In genomic region chr20:23445596-23446217, GRCh38 we compare ENCODE assay signal across 15 cellular contexts. TPM values are rescaled to one million over a fixed set of nuclear protein-coding genes. Genes with fewer than 3 reads are reported as not detected.
DNase-seq lines count a peak whose midpoint lies in the region; ATAC-seq and FAIRE-seq lines count a peak whose summit lies in the region.
"Had no signal": no experiment of that assay in that cellular context is flagged by ENCODE, and none has a peak within 500 bp of the region (broad histone marks: within the 10 kb centered on the region; RNA-seq: fewer than 3 reads in every experiment).

No MANE protein-coding gene starts in this region.

- peak; percentile 92 for DNase-seq in EL
- peak; percentile 77 for DNase-seq in RCC 7860 (ENCODE audit: low spot score)
- DNase-seq in epithelial cell of prostate (ENCODE audit: low read depth, low spot score): peak; percentile 50
- DNase-seq in non-pigmented ciliary epithelial cell (ENCODE audit: low read depth): peak; percentile 78
- DNase-seq in iPS-NIHi7 (ENCODE audit: extremely low spot score): no peak
- DNase-seq in activated naive CD8-positive, alpha-beta T cell treated with anti-CD3 and anti-CD28 coated beads for 36 hours: no peak
- no peak for DNase-seq in activated naive CD4-positive, alpha-beta T cell treated with anti-CD3 and anti-CD28 coated beads, Interleukin-2, amount 10 ng/mL, durations not matched to agents 7 days and 5 days
- DNase-seq: activated T-cell treated with anti-CD3 and anti-CD28 coated beads, Interleukin-2, amount 50 U/mL, for 48 hours; naive thymus-derived CD8-positive, alpha-beta T cell had no signal

- CTCF ChIA-PET in activated naive CD4-positive, alpha-beta T cell treated with anti-CD3 and anti-CD28 coated beads, Interleukin-2, amount 10 ng/mL, durations not matched to agents 7 days and 5 days (lab: Charles Lee): interaction anchor here (1.1 to 1.3 kb wide), 3 partner anchors 9 to 105 kb away, joined by 3 to 4 read pairs (median 3); no protein-coding TSS in a partner anchor

- ATAC-seq in HG03571 (IDR thresholded peaks at IDR 0.05; ENCODE audit: unreplicated experiment): no peak
- ATAC-seq: naive thymus-derived CD8-positive, alpha-beta T cell; sciatic nerve had no signal

- peaks cover 4% of the 10 kb centered on the region for H3K4me1 Mint-ChIP-seq in activated naive CD8-positive, alpha-beta T cell treated with anti-CD3 and anti-CD28 coated beads for 36 hours
- H3K4me1 Mint-ChIP-seq in activated naive CD4-positive, alpha-beta T cell treated with anti-CD3 and anti-CD28 coated beads, Interleukin-2, amount 10 ng/mL, durations not matched to agents 7 days and 5 days: peaks cover 10% of the 10 kb centered on the region

- no peak overlapping the region for H3K27ac Mint-ChIP-seq in activated naive CD8-positive, alpha-beta T cell treated with anti-CD3 and anti-CD28 coated beads for 36 hours
- no peak overlapping the region for H3K27ac Mint-ChIP-seq in activated naive CD4-positive, alpha-beta T cell treated with anti-CD3 and anti-CD28 coated beads, Interleukin-2, amount 10 ng/mL, durations not matched to agents 7 days and 5 days
- H3K27ac Mint-ChIP-seq: H9 had no signal

- no peaks in the 10 kb centered on the region for H3K9me3 Mint-ChIP-seq in activated naive CD8-positive, alpha-beta T cell treated with anti-CD3 and anti-CD28 coated beads for 36 hours
- H3K9me3 Mint-ChIP-seq in activated naive CD4-positive, alpha-beta T cell treated with anti-CD3 and anti-CD28 coated beads, Interleukin-2, amount 10 ng/mL, durations not matched to agents 7 days and 5 days: no peaks in the 10 kb centered on the region
- H3K9me3 Mint-ChIP-seq: H9; naive thymus-derived CD8-positive, alpha-beta T cell had no signal

- FAIRE-seq in RCC 7860 (lab: Jason Lieb, UNC): no peak
- FAIRE-seq: islet of Langerhans had no signal

- no peak overlapping the region for H3K4me3 Mint-ChIP-seq in activated naive CD8-positive, alpha-beta T cell treated with anti-CD3 and anti-CD28 coated beads for 36 hours
- H3K4me3 Mint-ChIP-seq in activated naive CD4-positive, alpha-beta T cell treated with anti-CD3 and anti-CD28 coated beads, Interleukin-2, amount 10 ng/mL, durations not matched to agents 7 days and 5 days: no peak overlapping the region
- H3K4me3 Mint-ChIP-seq: H9; naive thymus-derived CD8-positive, alpha-beta T cell had no signal

- peak overlapping the region; percentile 14 for H3K27ac ChIP-seq in epithelial cell of prostate
- H3K27ac ChIP-seq: esophagus muscularis mucosa had no signal

- H3K27me3 Mint-ChIP-seq in activated naive CD8-positive, alpha-beta T cell treated with anti-CD3 and anti-CD28 coated beads for 36 hours: no peaks in the 10 kb centered on the region
- H3K27me3 Mint-ChIP-seq in activated naive CD4-positive, alpha-beta T cell treated with anti-CD3 and anti-CD28 coated beads, Interleukin-2, amount 10 ng/mL, durations not matched to agents 7 days and 5 days: peaks cover 3% of the 10 kb centered on the region
- H3K27me3 Mint-ChIP-seq: naive thymus-derived CD8-positive, alpha-beta T cell had no signal

- no peaks in the 10 kb centered on the region for H3K36me3 Mint-ChIP-seq in activated naive CD8-positive, alpha-beta T cell treated with anti-CD3 and anti-CD28 coated beads for 36 hours
- H3K36me3 Mint-ChIP-seq in activated naive CD4-positive, alpha-beta T cell treated with anti-CD3 and anti-CD28 coated beads, Interleukin-2, amount 10 ng/mL, durations not matched to agents 7 days and 5 days: no peaks in the 10 kb centered on the region
- H3K36me3 Mint-ChIP-seq: naive thymus-derived CD8-positive, alpha-beta T cell had no signal

RNA-seq across cellular contexts. Expression of gene CSTL1, which starts 6.2 kb away (rescaled TPM):
- total RNA-seq in activated naive CD8-positive, alpha-beta T cell treated with anti-CD3 and anti-CD28 coated beads for 36 hours: not detected
- total RNA-seq: esophagus muscularis mucosa; H9; naive thymus-derived CD8-positive, alpha-beta T cell; sciatic nerve; SK-MEL-5 had no signal

RNA-seq across cellular contexts. Expression of gene CST11, which starts 7.0 kb away (rescaled TPM):
- not detected for total RNA-seq in activated naive CD8-positive, alpha-beta T cell treated with anti-CD3 and anti-CD28 coated beads for 36 hours
- total RNA-seq: esophagus muscularis mucosa; H9; naive thymus-derived CD8-positive, alpha-beta T cell; sciatic nerve; SK-MEL-5 had no signal

RNA-seq across cellular contexts. Expression of gene NAPB, which starts 24.4 kb away (rescaled TPM):
- 1 to 10 TPM; 6.7 to 7.2 TPM for total RNA-seq in activated naive CD8-positive, alpha-beta T cell treated with anti-CD3 and anti-CD28 coated beads for 36 hours

RNA-seq across cellular contexts. Expression of gene CST8, which starts 45.2 kb away (rescaled TPM):
- not detected for total RNA-seq in activated naive CD8-positive, alpha-beta T cell treated with anti-CD3 and anti-CD28 coated beads for 36 hours
- total RNA-seq: esophagus muscularis mucosa; H9; naive thymus-derived CD8-positive, alpha-beta T cell; sciatic nerve; SK-MEL-5 had no signal

Comparison
In these comparisons a context has a peak if more than half of its experiments do, and no peak if none do; other contexts are left out.
1. DNase-seq: peak in EL (single experiment), RCC 7860 (single experiment), epithelial cell of prostate (single experiment) and non-pigmented ciliary epithelial cell (single experiment); none in iPS-NIHi7 (single experiment), activated naive CD8-positive, alpha-beta T cell treated with anti-CD3 and anti-CD28 coated beads for 36 hours (single experiment) and activated naive CD4-positive, alpha-beta T cell treated with anti-CD3 and anti-CD28 coated beads, Interleukin-2, amount 10 ng/mL, durations not matched to agents 7 days and 5 days (single experiment).